11 cellular contexts compared by ENCODE assay signal in the genomic region with DNA sequence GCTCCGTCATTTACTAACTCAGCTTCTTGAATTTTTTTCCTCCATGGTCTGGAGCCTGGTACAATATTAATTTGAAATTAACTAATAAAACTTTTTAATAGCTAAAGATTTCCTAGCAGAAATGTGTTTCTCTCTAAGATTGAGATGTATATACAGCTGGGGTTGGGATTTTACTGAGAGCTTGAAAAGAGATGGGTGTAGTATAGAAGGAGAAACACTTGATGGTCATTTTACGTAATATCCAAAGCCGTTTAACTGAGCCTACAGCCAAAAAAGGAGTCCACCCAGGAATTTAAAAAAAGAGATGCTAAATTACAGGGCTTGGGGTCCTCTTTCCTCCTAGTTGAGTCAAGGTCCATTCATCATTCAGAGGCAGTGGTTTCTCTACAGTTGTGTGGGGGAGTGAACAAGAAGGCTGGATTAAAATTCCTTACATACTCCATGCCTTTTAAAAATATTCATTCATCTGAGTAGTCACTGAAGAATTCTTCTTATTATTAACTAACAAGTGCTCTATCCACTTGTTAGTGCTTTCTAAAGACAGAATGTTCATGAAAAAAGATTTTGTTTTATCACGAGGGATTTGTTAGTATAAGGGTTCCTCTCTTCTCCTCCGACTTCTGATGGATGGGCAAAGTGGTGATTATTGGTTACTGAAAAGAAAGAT.
DNase-seq lines count a peak whose midpoint lies in the region; ATAC-seq, FAIRE-seq and TF ChIP-seq lines count a peak whose summit lies in the region.
"Had no signal": no experiment of that assay in that cellular context is flagged by ENCODE, and none has a peak within 500 bp of the region (broad histone marks: within the 10 kb centered on the region; RNA-seq: fewer than 3 reads in every experiment).

No MANE protein-coding gene starts in this region.

- no peaks in the 10 kb centered on the region for H3K36me3 Mint-ChIP-seq in WTC11

- H3K27ac Mint-ChIP-seq in WTC11 = no peak overlapping the region

- H3K4me3 ChIP-seq in skeletal muscle satellite cell (ENCODE audit: low read length) = peak overlapping the region; percentile 47

- peak overlapping the region; percentile 16; the same call in 1 of the 2 replicates for H3K4me3 Mint-ChIP-seq in WTC11

- DNase-seq in H54 (ENCODE audit: insufficient read length, low spot score) (no peak), WTC11 (ENCODE audit: low spot score) (no peak), glomerular visceral epithelial cell (ENCODE audit: extremely low spot score) (peak; percentile 72), germinal center (ENCODE audit: low spot score) (no peak), T-helper 9 cell (no peak)
- DNase-seq: activated T-cell treated with anti-CD3 and anti-CD28 coated beads, Interleukin-2, amount 50 U/mL, for 1 hour; effector memory CD4-positive, alpha-beta T cell; NCI-H1930 had no signal

- TF ChIP-seq CTCF in WTC11 (IDR thresholded peaks at IDR 0.05) = no peak

- no peaks in the 10 kb centered on the region for H3K27me3 ChIP-seq in skeletal muscle satellite cell (ENCODE audit: control insufficient read depth, insufficient read depth, low read length)

- peak; percentile 57 for FAIRE-seq in H54 (lab: Jason Lieb, UNC)

- no peak for ATAC-seq in WTC11
- ATAC-seq in HG03432 (IDR thresholded peaks at IDR 0.05; ENCODE audit: unreplicated experiment) = no peak
- ATAC-seq in HG03571 (IDR thresholded peaks at IDR 0.05; ENCODE audit: unreplicated experiment) = no peak

- peak overlapping the region; percentile 60 for H3K9ac ChIP-seq in skeletal muscle satellite cell (ENCODE audit: low read depth, low read length)

- peaks cover 33% of the 10 kb centered on the region for H3K4me1 Mint-ChIP-seq in WTC11

- CTCF ChIA-PET in WTC11 (lab: Charles Lee) = interaction anchor here (0.7 to 2.1 kb wide), 5 partner anchors 30 to 400 kb away, joined by 3 to 6 read pairs (median 3); no protein-coding TSS in a partner anchor

- peaks cover 30% of the 10 kb centered on the region for H3K4me1 ChIP-seq in skeletal muscle satellite cell (ENCODE audit: control insufficient read depth, insufficient read depth, low read length)

- TF ChIP-seq POLR2A in H54 (IDR thresholded peaks at IDR 0.05; ENCODE audit: low read depth, low read length) = no peak

- H3K9me3 ChIP-seq in skeletal muscle satellite cell (replicated peaks; ENCODE audit: low read length) = no peaks in the 10 kb centered on the region

- no peaks in the 10 kb centered on the region for H3K36me3 ChIP-seq in skeletal muscle satellite cell (ENCODE audit: insufficient read depth, low read length)

- peak overlapping the region; percentile 64 for H3K4me2 ChIP-seq in skeletal muscle satellite cell (ENCODE audit: low read length)

- H3K27me3 Mint-ChIP-seq in WTC11 (ENCODE audit: low read depth) = no peaks in the 10 kb centered on the region

- no peaks in the 10 kb centered on the region for H3K9me3 Mint-ChIP-seq in WTC11

- POLR2A ChIA-PET in WTC11 (lab: Charles Lee) = interaction anchor here (0.6 to 1.1 kb wide), 2 partner anchors 12 to 32 kb away, joined by 3 read pairs; no protein-coding TSS in a partner anchor

TF ChIP-seq in WTC11, 78 proteins besides CTCF, POLR2A, EP300 and RAD21:
- no peak for TF ChIP-seq ZBTB21 (CRISPR knock-in tag; IDR thresholded peaks at IDR 0.05; ENCODE audit: borderline replicate concordance)
- TF ChIP-seq FOXP1 (CRISPR knock-in tag; IDR thresholded peaks at IDR 0.05; ENCODE audit: borderline replicate concordance) = no peak
- no peak for TF ChIP-seq TEAD1 (CRISPR knock-in tag; IDR thresholded peaks at IDR 0.05)
- TF ChIP-seq PRRX2 (CRISPR knock-in tag; IDR thresholded peaks at IDR 0.05) = no peak
- no peak for TF ChIP-seq FOXJ3 (CRISPR knock-in tag; IDR thresholded peaks at IDR 0.05; ENCODE audit: borderline replicate concordance)
- TF ChIP-seq SOX15 (CRISPR knock-in tag; IDR thresholded peaks at IDR 0.05) = no peak
- TF ChIP-seq KAT7 (CRISPR knock-in tag; IDR thresholded peaks at IDR 0.05; ENCODE audit: borderline replicate concordance) = no peak
- no peak for TF ChIP-seq ZNF423 (CRISPR knock-in tag; IDR thresholded peaks at IDR 0.05)
- no peak for TF ChIP-seq RELA (CRISPR knock-in tag; IDR thresholded peaks at IDR 0.05; ENCODE audit: borderline replicate concordance)
- TF ChIP-seq SP1 (CRISPR knock-in tag; conservative IDR thresholded peaks at IDR 0.05) = no peak
- TF ChIP-seq, protein P1, sequence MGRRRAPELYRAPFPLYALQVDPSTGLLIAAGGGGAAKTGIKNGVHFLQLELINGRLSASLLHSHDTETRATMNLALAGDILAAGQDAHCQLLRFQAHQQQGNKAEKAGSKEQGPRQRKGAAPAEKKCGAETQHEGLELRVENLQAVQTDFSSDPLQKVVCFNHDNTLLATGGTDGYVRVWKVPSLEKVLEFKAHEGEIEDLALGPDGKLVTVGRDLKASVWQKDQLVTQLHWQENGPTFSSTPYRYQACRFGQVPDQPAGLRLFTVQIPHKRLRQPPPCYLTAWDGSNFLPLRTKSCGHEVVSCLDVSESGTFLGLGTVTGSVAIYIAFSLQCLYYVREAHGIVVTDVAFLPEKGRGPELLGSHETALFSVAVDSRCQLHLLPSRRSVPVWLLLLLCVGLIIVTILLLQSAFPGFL (CRISPR knock-in tag; IDR thresholded peaks at IDR 0.05; ENCODE audit: borderline replicate concordance) = no peak
- no peak for TF ChIP-seq RORB (CRISPR knock-in tag; IDR thresholded peaks at IDR 0.05)
- TF ChIP-seq, protein P2, sequence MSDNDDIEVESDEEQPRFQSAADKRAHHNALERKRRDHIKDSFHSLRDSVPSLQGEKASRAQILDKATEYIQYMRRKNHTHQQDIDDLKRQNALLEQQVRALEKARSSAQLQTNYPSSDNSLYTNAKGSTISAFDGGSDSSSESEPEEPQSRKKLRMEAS (CRISPR knock-in tag; IDR thresholded peaks at IDR 0.05) = no peak
- TF ChIP-seq, protein P3, sequence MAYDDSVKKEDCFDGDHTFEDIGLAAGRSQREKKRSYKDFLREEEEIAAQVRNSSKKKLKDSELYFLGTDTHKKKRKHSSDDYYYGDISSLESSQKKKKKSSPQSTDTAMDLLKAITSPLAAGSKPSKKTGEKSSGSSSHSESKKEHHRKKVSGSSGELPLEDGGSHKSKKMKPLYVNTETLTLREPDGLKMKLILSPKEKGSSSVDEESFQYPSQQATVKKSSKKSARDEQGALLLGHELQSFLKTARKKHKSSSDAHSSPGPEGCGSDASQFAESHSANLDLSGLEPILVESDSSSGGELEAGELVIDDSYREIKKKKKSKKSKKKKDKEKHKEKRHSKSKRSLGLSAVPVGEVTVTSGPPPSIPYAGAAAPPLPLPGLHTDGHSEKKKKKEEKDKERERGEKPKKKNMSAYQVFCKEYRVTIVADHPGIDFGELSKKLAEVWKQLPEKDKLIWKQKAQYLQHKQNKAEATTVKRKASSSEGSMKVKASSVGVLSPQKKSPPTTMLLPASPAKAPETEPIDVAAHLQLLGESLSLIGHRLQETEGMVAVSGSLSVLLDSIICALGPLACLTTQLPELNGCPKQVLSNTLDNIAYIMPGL (CRISPR knock-in tag; IDR thresholded peaks at IDR 0.05) = no peak
- TF ChIP-seq JUN (CRISPR knock-in tag; IDR thresholded peaks at IDR 0.05) = no peak
- TF ChIP-seq ZNF121 (CRISPR knock-in tag; IDR thresholded peaks at IDR 0.05) = no peak
- TF ChIP-seq ESRRA (CRISPR knock-in tag; IDR thresholded peaks at IDR 0.05; ENCODE audit: borderline replicate concordance) = no peak
- TF ChIP-seq TP53 (CRISPR knock-in tag; IDR thresholded peaks at IDR 0.05) = no peak
- no peak for TF ChIP-seq NR1H2 (CRISPR knock-in tag; IDR thresholded peaks at IDR 0.05)
TF ChIP-seq in WTC11: peak in this region for 0.
